Comparison of ENCODE assay signal across 25 cellular contexts in the genomic region with DNA sequence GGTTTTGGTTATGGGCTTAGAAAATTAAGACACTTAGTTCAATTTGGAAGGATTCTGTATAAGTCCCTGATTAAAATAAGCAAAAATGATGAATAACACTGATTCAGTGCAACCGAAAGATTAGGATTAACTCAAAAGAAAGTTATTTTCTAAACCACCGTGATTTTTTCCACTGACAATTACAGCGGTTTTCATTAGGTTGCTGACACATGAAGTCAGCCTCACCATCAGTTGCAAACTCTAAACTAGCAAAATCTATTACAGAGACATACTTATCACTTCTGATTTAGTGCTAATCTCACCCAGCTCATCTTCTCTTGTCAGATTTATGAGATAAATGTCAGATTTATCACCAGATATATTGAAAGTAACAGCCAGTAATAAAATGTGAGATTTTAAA. TPM values are rescaled to one million over a fixed set of nuclear protein-coding genes. Genes with fewer than 3 reads are reported as not detected.
DNase-seq lines count a peak whose midpoint lies in the region; ATAC-seq, FAIRE-seq and TF ChIP-seq lines count a peak whose summit lies in the region.
"Had no signal": no experiment of that assay in that cellular context is flagged by ENCODE, and none has a peak within 500 bp of the region (broad histone marks: within the 10 kb centered on the region; RNA-seq: fewer than 3 reads in every experiment).

No MANE protein-coding gene starts in this region.

- H3K4me1 ChIP-seq in HEK293 (ENCODE audit: control insufficient read depth, insufficient read depth, low read length): no peaks in the 10 kb centered on the region
- peaks cover 0 to 6% of the 10 kb centered on the region in 2 experiments; a peak in 3 of 5 replicates for H3K4me1 ChIP-seq in K562 (replicated peaks in 1 of 2; ENCODE audit: control insufficient read depth in 2 of 2, insufficient read depth in 2 of 2, low read length in 2 of 2)
- no peaks in the 10 kb centered on the region for H3K4me1 ChIP-seq in neural progenitor cell
- H3K4me1 ChIP-seq: BE2C had no signal

- H3K27me3 Mint-ChIP-seq in neural progenitor cell (ENCODE audit: insufficient read depth, low read depth): peaks cover 3% of the 10 kb centered on the region
- H3K27me3 Mint-ChIP-seq: CD4-positive, alpha-beta T cell; CD8-positive, alpha-beta memory T cell had no signal

- DNase-seq in SK-N-MC (ENCODE audit: low read depth, low spot score) (no peak), K562 (ENCODE audit: extremely low read depth in 1 of 4, low spot score in 3 of 4) (no peak), neural progenitor cell (ENCODE audit: low spot score) (no peak), SIG-M5 (lab: John Stamatoyannopoulos, UW) (no peak), D341Med (ENCODE audit: low spot score) (no peak)
- no peak for DNase-seq in activated CD8-positive, alpha-beta memory T cell treated with anti-CD3 and anti-CD28 coated beads, Interleukin-2, amount 50 U/mL, for 48 hours
- DNase-seq: 8988T; ACHN; AML-193; BE2C; CD4-positive, alpha-beta T cell; CD8-positive, alpha-beta memory T cell; DMS53; DMS79 treated with DMSO at 0.1 percent for 48 hours; GF-D8; GOT3; HCEC 1CT had no signal

- H4K20me1 ChIP-seq in K562 (replicated peaks; ENCODE audit: control insufficient read depth, insufficient read depth, low read length): no peaks in the 10 kb centered on the region
- H4K20me1 ChIP-seq in neural progenitor cell (ENCODE audit: low read depth): no peaks in the 10 kb centered on the region
- H4K20me1 ChIP-seq: BLaER1 treated with 17β-estradiol and CSF1 and Interleukin-3, amounts not matched to agents 10 nM and 100 nM had no signal

- peak overlapping the region; percentile 30 for H3K27ac Mint-ChIP-seq in neural progenitor cell
- H3K27ac Mint-ChIP-seq: CD4-positive, alpha-beta T cell had no signal

- peaks cover 0 to 16% of the 10 kb centered on the region in 2 experiments; a peak in 1 of 3 replicates for H3K36me3 ChIP-seq in HEK293 (ENCODE audit: control insufficient read depth in 2 of 2, insufficient read depth in 1 of 2, low read length in 2 of 2)
- no peaks in the 10 kb centered on the region for H3K36me3 ChIP-seq in SK-N-MC (ENCODE audit: insufficient read depth, low read length)
- H3K36me3 ChIP-seq in K562 (ENCODE audit: control insufficient read depth, insufficient read depth, low read length): peaks cover 22% of the 10 kb centered on the region; the same call in 1 of the 3 replicates
- no peaks in the 10 kb centered on the region for H3K36me3 ChIP-seq in neural progenitor cell
- H3K36me3 ChIP-seq: BE2C; BLaER1 treated with 17β-estradiol and CSF1 and Interleukin-3, amounts not matched to agents 10 nM and 100 nM had no signal

- no TSS peak for BruUV-seq in K562 (replicated peaks; lab: Mats Ljungman, UMichigan)

- CTCF ChIA-PET in HEK293 (lab: Yijun Ruan, JAX) (interaction anchor here (0.7 to 1.3 kb wide), 6 partner anchors 12 to 382 kb away, joined by 3 to 5 read pairs (median 4); no protein-coding TSS in a partner anchor), K562 (lab: Yijun Ruan, JAX; ENCODE audit: low intra/inter-chr PET ratio) (interaction anchor here (0.6 kb wide), 1 partner anchor 377 kb away, joined by 4 read pairs; no protein-coding TSS in a partner anchor)

- no peak for TF ChIP-seq CTCF in HEK293 (tag by site-specific recombination; IDR thresholded peaks at IDR 0.05)
- TF ChIP-seq CTCF in K562 (IDR thresholded peaks at IDR 0.05 in 2 of 3, conservative IDR thresholded peaks at IDR 0.05 in 1 of 3; ENCODE audit: insufficient read depth in 2 of 3, low read depth in 1 of 3, low read length in 3 of 3): no peak
- no peak for TF ChIP-seq CTCF in neural progenitor cell (IDR thresholded peaks at IDR 0.05)

- in situ Hi-C loops in K562 (cut with MboI): loop anchor here (25.0 kb wide), 1 partner anchor 901 kb away; no protein-coding TSS in a partner anchor

- H3K9ac ChIP-seq in SK-N-MC (ENCODE audit: insufficient read length): peak overlapping the region; percentile 26
- no peak overlapping the region for H3K9ac ChIP-seq in K562 (ENCODE audit: insufficient read depth in 1 of 2, low read depth in 2 of 2, low read length in 2 of 2)
- no peak overlapping the region for H3K9ac ChIP-seq in neural progenitor cell
- H3K9ac ChIP-seq: BLaER1 treated with 17β-estradiol and CSF1 and Interleukin-3, amounts not matched to agents 10 nM and 100 nM had no signal

- H3K4me1 Mint-ChIP-seq in neural progenitor cell: peaks cover 8% of the 10 kb centered on the region

- peaks cover 4% of the 10 kb centered on the region for H3K36me3 Mint-ChIP-seq in neural progenitor cell
- H3K36me3 Mint-ChIP-seq: CD14-positive monocyte had no signal

- 25% methylated on average over 3 of the region's 3 CpGs for WGBS in K562 (ENCODE audit: insufficient coverage, low coverage, missing lambda C conversion rate)

- H3K4me3 Mint-ChIP-seq in neural progenitor cell: no peak overlapping the region
- H3K4me3 Mint-ChIP-seq: CD14-positive monocyte; CD4-positive, alpha-beta T cell; CD8-positive, alpha-beta memory T cell had no signal

- H3K9me3 Mint-ChIP-seq in neural progenitor cell: no peaks in the 10 kb centered on the region
- H3K9me3 Mint-ChIP-seq: CD14-positive monocyte; CD4-positive, alpha-beta T cell; CD8-positive, alpha-beta memory T cell had no signal

- no peaks in the 10 kb centered on the region for H3K9me1 ChIP-seq in K562 (ENCODE audit: control insufficient read depth, insufficient read depth, low read length)

- no peak for FAIRE-seq in K562 (lab: Jason Lieb, UNC)
- FAIRE-seq: A549, GM12892, GM19239, H54 had no signal

- H2AFZ ChIP-seq in K562 (ENCODE audit: low read depth, low read length): no peak overlapping the region
- no peak overlapping the region for H2AFZ ChIP-seq in neural progenitor cell (replicated peaks)

- H3K79me2 ChIP-seq in K562 (ENCODE audit: control insufficient read depth, insufficient read depth, low read length) (no peaks in the 10 kb centered on the region), neural progenitor cell (ENCODE audit: low read depth) (no peaks in the 10 kb centered on the region)

- POLR2A ChIA-PET in HEK293 (lab: Yijun Ruan, JAX): interaction anchor here (0.6 kb wide), 1 partner anchor 204 kb away, joined by 3 read pairs; a partner anchor contains a TSS
- POLR2A ChIA-PET in K562 (lab: Yijun Ruan, JAX): interaction anchor here (0.5 to 1.6 kb wide), 2 partner anchors 17 to 205 kb away, joined by 3 to 5 read pairs; a partner anchor contains a TSS

- H3K27ac ChIP-seq in HEK293 (ENCODE audit: extremely low read depth, low read depth, low read length) (no peak overlapping the region), SK-N-MC (peak overlapping the region; percentile 58), K562 (ENCODE audit: extremely low read depth, low read depth, low read length) (no peak overlapping the region), neural progenitor cell (no peak overlapping the region)
- H3K27ac ChIP-seq: A549; BLaER1 treated with 17β-estradiol and CSF1 and Interleukin-3, amounts not matched to agents 10 nM and 100 nM had no signal

- no peak for TF ChIP-seq EP300 in K562 (IDR thresholded peaks at IDR 0.05; ENCODE audit: low read length)

- H3K27me3 ChIP-seq in K562 (ENCODE audit: control insufficient read depth in 2 of 2, insufficient read depth in 2 of 2, low read length in 2 of 2): peaks cover 3 to 6% of the 10 kb centered on the region in 2 experiments; a peak in 3 of 5 replicates
- no peaks in the 10 kb centered on the region for H3K27me3 ChIP-seq in neural progenitor cell
- H3K27me3 ChIP-seq: BLaER1 treated with 17β-estradiol and CSF1 and Interleukin-3, amounts not matched to agents 10 nM and 100 nM had no signal

- H3K9me3 ChIP-seq in HEK293 (ENCODE audit: control insufficient read depth, insufficient read depth, low read depth, low read length): no peaks in the 10 kb centered on the region
- H3K9me3 ChIP-seq in SK-N-MC (ENCODE audit: low read depth, low read length): no peaks in the 10 kb centered on the region
- H3K9me3 ChIP-seq in K562 (replicated peaks; ENCODE audit: control insufficient read depth, insufficient read depth, low read depth, low read length): no peaks in the 10 kb centered on the region
- no peaks in the 10 kb centered on the region for H3K9me3 ChIP-seq in neural progenitor cell (ENCODE audit: low read depth)
- H3K9me3 ChIP-seq: A549; BE2C; BLaER1 treated with 17β-estradiol and CSF1 and Interleukin-3, amounts not matched to agents 10 nM and 100 nM had no signal

- no peaks in the 10 kb centered on the region for H3F3A ChIP-seq in neural progenitor cell (ENCODE audit: low read depth)

- intact Hi-C loops in K562 (cut with micrococcal nuclease): loop anchor here (5.0 kb wide), 1 partner anchor 134 kb away; no protein-coding TSS in a partner anchor

- ATAC-seq in K562: no peak
- ATAC-seq in GM18868 (IDR thresholded peaks at IDR 0.05; ENCODE audit: unreplicated experiment): no peak
- ATAC-seq: A549 had no signal

- H3K4me2 ChIP-seq in K562 (ENCODE audit: insufficient read depth, low read length): no peak overlapping the region
- H3K4me2 ChIP-seq in neural progenitor cell: no peak overlapping the region
- H3K4me2 ChIP-seq: A549 had no signal

- no peak for TF ChIP-seq RAD21 in K562 (CRISPR knock-in tag; conservative IDR thresholded peaks at IDR 0.05 in 1 of 2, IDR thresholded peaks at IDR 0.05 in 1 of 2)

- H3K4me3 ChIP-seq in HEK293 (ENCODE audit: low read depth, low read length): no peak overlapping the region
- H3K4me3 ChIP-seq in SK-N-MC: no peak overlapping the region
- no peak overlapping the region for H3K4me3 ChIP-seq in K562
- H3K4me3 ChIP-seq in neural progenitor cell: no peak overlapping the region
- H3K4me3 ChIP-seq: A549; BLaER1 treated with 17β-estradiol and CSF1 and Interleukin-3, amounts not matched to agents 10 nM and 100 nM had no signal

- no peak for TF ChIP-seq POLR2A in K562 (conservative IDR thresholded peaks at IDR 0.05)

RNA-seq across cellular contexts. Expression of a gene that starts 37.5 kb away (rescaled TPM):
- total RNA-seq in K562 (2011; cell fraction: chromatin; rRNA removed; ENCODE audit: low replicate concordance): 123 and 174 TPM in 2 replicates
- 65.5 and 71.3 TPM in 2 replicates for total RNA-seq in K562 (2011; cell fraction: nucleolus; rRNA removed)
- 91.4 and 121 TPM in 2 replicates for total RNA-seq in K562 (2011; cell fraction: nucleoplasm; rRNA removed)
- total RNA-seq in K562 (2014; rRNA removed) (47.4 and 57.4 TPM in 2 replicates), K562 (2014; rRNA removed; fragmentation: Illumina TruSeq; extraction: Trizol) (69.1 and 93.7 TPM in 2 replicates), K562 (2015; rRNA removed; fragmentation: Illumina TruSeq; extraction: Trizol) (66.6 and 74.1 TPM in 2 replicates), K562 (2021) (53.5 and 59.1 TPM in 2 replicates), neural progenitor cell (ENCODE audit: low replicate concordance) (17.4 and 28.1 TPM in 2 replicates)
- polyA plus RNA-seq in K562 (2011; rRNA removed) (65.2 and 70.3 TPM in 2 replicates), K562 (2014; fragmentation: Illumina TruSeq; extraction: Trizol) (69.4 and 79.8 TPM in 2 replicates), K562 (2014; fragmentation: Nextera tagmentation; extraction: Ambion mirVana) (10 to 100 TPM; 62.7 to 87.7 TPM), K562 (2014; rRNA removed) (71.0 and 82.8 TPM in 2 replicates)
- polyA plus RNA-seq in K562 (2011; cell fraction: cytosol; rRNA removed): 20.6 and 40.3 TPM in 2 replicates
- polyA plus RNA-seq in K562 (2011; cell fraction: nucleus; rRNA removed): 190 and 230 TPM in 2 replicates
- 66.1 and 79.9 TPM in 2 replicates for polyA plus RNA-seq in K562 (2012)
- polyA minus RNA-seq in K562 (2011; rRNA and poly(A)+ RNA removed): 67.2 and 83.5 TPM in 2 replicates
- 24.7 and 31.0 TPM in 2 replicates for polyA minus RNA-seq in K562 (2011; cell fraction: cytosol; rRNA and poly(A)+ RNA removed)
- 64.2 and 87.4 TPM in 2 replicates for polyA minus RNA-seq in K562 (2011; cell fraction: nucleus; rRNA and poly(A)+ RNA removed)
